1 cellular context compared by ENCODE assay signal in genomic region chr18:13471971-13472628, GRCh38.
TF ChIP-seq lines count a peak whose summit lies in the region.

No MANE protein-coding gene starts in this region.

TF ChIP-seq in H1, 55 proteins besides CTCF, POLR2A, EP300 and RAD21 (continued from another document):
- TF ChIP-seq, protein P1, sequence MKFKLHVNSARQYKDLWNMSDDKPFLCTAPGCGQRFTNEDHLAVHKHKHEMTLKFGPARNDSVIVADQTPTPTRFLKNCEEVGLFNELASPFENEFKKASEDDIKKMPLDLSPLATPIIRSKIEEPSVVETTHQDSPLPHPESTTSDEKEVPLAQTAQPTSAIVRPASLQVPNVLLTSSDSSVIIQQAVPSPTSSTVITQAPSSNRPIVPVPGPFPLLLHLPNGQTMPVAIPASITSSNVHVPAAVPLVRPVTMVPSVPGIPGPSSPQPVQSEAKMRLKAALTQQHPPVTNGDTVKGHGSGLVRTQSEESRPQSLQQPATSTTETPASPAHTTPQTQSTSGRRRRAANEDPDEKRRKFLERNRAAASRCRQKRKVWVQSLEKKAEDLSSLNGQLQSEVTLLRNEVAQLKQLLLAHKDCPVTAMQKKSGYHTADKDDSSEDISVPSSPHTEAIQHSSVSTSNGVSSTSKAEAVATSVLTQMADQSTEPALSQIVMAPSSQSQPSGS (IDR thresholded peaks at IDR 0.05; ENCODE audit: low read length) = no peak
- TF ChIP-seq CREB1 (IDR thresholded peaks at IDR 0.05) (no peak), EGR1 (IDR thresholded peaks at IDR 0.05; ENCODE audit: borderline replicate concordance, low read depth, low read length) (no peak), SIRT6 (IDR thresholded peaks at IDR 0.05; ENCODE audit: low read length) (no peak), NANOG (IDR thresholded peaks at IDR 0.05; ENCODE audit: insufficient read depth, low read depth, low read length, poor library complexity, severe bottlenecking) (no peak), CBX8 (IDR thresholded peaks at IDR 0.05; ENCODE audit: borderline replicate concordance, low read depth, low read length) (no peak), PHF8 (conservative IDR thresholded peaks at IDR 0.05; ENCODE audit: low read depth, low read length) (no peak), SUZ12 (IDR thresholded peaks at IDR 0.05; ENCODE audit: low read length) (no peak)
